8 cellular contexts compared by ENCODE assay signal in genomic region chrX:40108959-40109287, GRCh38. TPM values are rescaled to one million over a fixed set of nuclear protein-coding genes. Genes with fewer than 3 reads are reported as not detected.
A peak's percentile ranks its signal among the peaks of the same experiment; 100 is the strongest.
DNase-seq lines count a peak whose midpoint lies in the region; ATAC-seq and TF ChIP-seq lines count a peak whose summit lies in the region.

No MANE protein-coding gene starts in this region.

- TF ChIP-seq EP300 in upper lobe of left lung (IDR thresholded peaks at IDR 0.05), result no peak

- H3K4me1 ChIP-seq in naive thymus-derived CD4-positive, alpha-beta T cell (ENCODE audit: control insufficient read depth in 2 of 2, insufficient read depth in 2 of 2, low read length in 2 of 2), result no peaks in the 10 kb centered on the region
- peaks cover 16 to 63% (median 22%) of the 10 kb centered on the region in 4 donors for H3K4me1 ChIP-seq in upper lobe of left lung

- peaks cover 3% of the 10 kb centered on the region for H3K27me3 Mint-ChIP-seq in activated T-helper 1 cell treated with anti-CD3 and anti-CD28 coated beads, Interleukin-12 subunit alpha, Interleukin-12 subunit beta, Interleukin-2, Interleukin-4 antibody, amounts not matched to agents 30 ng/mL and 10 ng/mL and 1 ng/mL, durations not matched to agents 14 hours and 24 hours and 36 hours (ENCODE audit: insufficient read depth)
- peaks cover 0 to 7% (median 0%) of the 10 kb centered on the region in 5 donors for H3K27me3 Mint-ChIP-seq in naive thymus-derived CD4-positive, alpha-beta T cell

- H3K27ac Mint-ChIP-seq in activated T-helper 1 cell treated with anti-CD3 and anti-CD28 coated beads, Interleukin-12 subunit alpha, Interleukin-12 subunit beta, Interleukin-2, Interleukin-4 antibody, amounts not matched to agents 30 ng/mL and 10 ng/mL and 1 ng/mL, durations not matched to agents 14 hours and 24 hours and 36 hours, result no peak overlapping the region
- no peak overlapping the region for H3K27ac Mint-ChIP-seq in naive thymus-derived CD4-positive, alpha-beta T cell

- peak; percentile 59 for ATAC-seq in naive thymus-derived CD4-positive, alpha-beta T cell
- peak; percentile 43 to 85 for ATAC-seq in upper lobe of left lung (ENCODE audit: low FRiP score in 2 of 2)
- ATAC-seq in HG03025 (IDR thresholded peaks at IDR 0.05; ENCODE audit: low FRiP score, unreplicated experiment), result no peak

- peak in 2 of 4 donors; percentile 32 to 66 for TF ChIP-seq POLR2A in upper lobe of left lung (IDR thresholded peaks at IDR 0.05)

- H3K4me3 ChIP-seq in naive thymus-derived CD4-positive, alpha-beta T cell (ENCODE audit: low read length), result peak overlapping the region; percentile 43
- peak overlapping the region; percentile 39 to 62 (median 58) for H3K4me3 ChIP-seq in upper lobe of left lung

- H3K9me3 Mint-ChIP-seq in activated T-helper 1 cell treated with anti-CD3 and anti-CD28 coated beads, Interleukin-12 subunit alpha, Interleukin-12 subunit beta, Interleukin-2, Interleukin-4 antibody, amounts not matched to agents 30 ng/mL and 10 ng/mL and 1 ng/mL, durations not matched to agents 14 hours and 24 hours and 36 hours, result no peaks in the 10 kb centered on the region
- H3K9me3 Mint-ChIP-seq in naive thymus-derived CD4-positive, alpha-beta T cell, result peaks cover 0 to 4% (median 0%) of the 10 kb centered on the region in 11 donors

- peak; percentile 29 to 50 for DNase-seq in SHP77 (lab: John Stamatoyannopoulos, UW)
- DNase-seq in SHP77 treated with DMSO at 0.1 percent for 48 hours (lab: John Stamatoyannopoulos, UW), result no peak
- DNase-seq in NCI-H69 (lab: John Stamatoyannopoulos, UW), result peak; percentile 83
- peak; percentile 30 for DNase-seq in activated T-helper 1 cell treated with anti-CD3 and anti-CD28 coated beads, Interleukin-12 subunit alpha, Interleukin-12 subunit beta, Interleukin-2, Interleukin-4 antibody, amounts not matched to agents 30 ng/mL and 10 ng/mL and 1 ng/mL, durations not matched to agents 14 hours and 24 hours and 36 hours (ENCODE audit: low spot score)
- DNase-seq in fibroblast of gingiva (ENCODE audit: low read depth), result peak; percentile 77
- peak in 5 of 9 donors; percentile 44 to 64 (median 51) for DNase-seq in naive thymus-derived CD4-positive, alpha-beta T cell
- peak; percentile 80 to 95 for DNase-seq in upper lobe of left lung

- 8% methylated on average over 24 of the region's 48 CpGs; no CpG with 5 or more reads in 1 of the 2 donors for WGBS in upper lobe of left lung, 2 donors

- no peak for TF ChIP-seq CTCF in upper lobe of left lung (IDR thresholded peaks at IDR 0.05)

- no peaks in the 10 kb centered on the region for H3K27me3 ChIP-seq in naive thymus-derived CD4-positive, alpha-beta T cell (ENCODE audit: control insufficient read depth in 2 of 2, insufficient read depth in 2 of 2, low read length in 2 of 2)
- peaks cover 0 to 44% (median 0%) of the 10 kb centered on the region in 4 donors for H3K27me3 ChIP-seq in upper lobe of left lung

- no peaks in the 10 kb centered on the region for H3K9me3 ChIP-seq in naive thymus-derived CD4-positive, alpha-beta T cell (ENCODE audit: control insufficient read depth in 2 of 3, low read length in 3 of 3)
- peaks cover 0 to 4% (median 0%) of the 10 kb centered on the region in 4 donors for H3K9me3 ChIP-seq in upper lobe of left lung

- no peak overlapping the region for H3K4me3 Mint-ChIP-seq in activated T-helper 1 cell treated with anti-CD3 and anti-CD28 coated beads, Interleukin-12 subunit alpha, Interleukin-12 subunit beta, Interleukin-2, Interleukin-4 antibody, amounts not matched to agents 30 ng/mL and 10 ng/mL and 1 ng/mL, durations not matched to agents 14 hours and 24 hours and 36 hours
- peak overlapping the region in 9 of 10 donors; percentile 54 to 87 (median 73) for H3K4me3 Mint-ChIP-seq in naive thymus-derived CD4-positive, alpha-beta T cell

- POLR2A ChIA-PET in naive thymus-derived CD4-positive, alpha-beta T cell (lab: Charles Lee), result interaction anchor here (1.1 to 2.7 kb wide), 3 partner anchors 38 to 67 kb away, joined by 4 to 7 read pairs (median 4); no protein-coding TSS in a partner anchor

- no peaks in the 10 kb centered on the region for H3K36me3 ChIP-seq in naive thymus-derived CD4-positive, alpha-beta T cell (ENCODE audit: control insufficient read depth in 2 of 3, insufficient read depth in 3 of 3, low read length in 3 of 3)
- no peaks in the 10 kb centered on the region for H3K36me3 ChIP-seq in upper lobe of left lung

- intact Hi-C loops in activated T-helper 1 cell treated with anti-CD3 and anti-CD28 coated beads, Interleukin-12 subunit alpha, Interleukin-12 subunit beta, Interleukin-2, Interleukin-4 antibody, amounts not matched to agents 30 ng/mL and 10 ng/mL and 1 ng/mL, durations not matched to agents 14 hours and 24 hours and 36 hours (cut with micrococcal nuclease), result loop anchor here (5.0 kb wide), 2 partner anchors 158 to 1307 kb away; partner anchors contain the start of gene MID1IP1
- intact Hi-C loops in naive thymus-derived CD4-positive, alpha-beta T cell (cut with micrococcal nuclease), result loop anchor here in 1 of 2 donors (1.0 to 5.0 kb wide), 3 partner anchors 14 to 628 kb away; partner anchors contain the start of gene MED14

- H3K4me1 Mint-ChIP-seq in activated T-helper 1 cell treated with anti-CD3 and anti-CD28 coated beads, Interleukin-12 subunit alpha, Interleukin-12 subunit beta, Interleukin-2, Interleukin-4 antibody, amounts not matched to agents 30 ng/mL and 10 ng/mL and 1 ng/mL, durations not matched to agents 14 hours and 24 hours and 36 hours (ENCODE audit: low read depth), result peaks cover 6% of the 10 kb centered on the region
- H3K4me1 Mint-ChIP-seq in naive thymus-derived CD4-positive, alpha-beta T cell, result peaks cover 0 to 28% (median 13%) of the 10 kb centered on the region in 7 donors

- H3K36me3 Mint-ChIP-seq in activated T-helper 1 cell treated with anti-CD3 and anti-CD28 coated beads, Interleukin-12 subunit alpha, Interleukin-12 subunit beta, Interleukin-2, Interleukin-4 antibody, amounts not matched to agents 30 ng/mL and 10 ng/mL and 1 ng/mL, durations not matched to agents 14 hours and 24 hours and 36 hours (ENCODE audit: low read depth), result no peaks in the 10 kb centered on the region
- peaks cover 0 to 1% (median 0%) of the 10 kb centered on the region in 5 donors for H3K36me3 Mint-ChIP-seq in naive thymus-derived CD4-positive, alpha-beta T cell

- peak overlapping the region; percentile 23 for H3K27ac ChIP-seq in naive thymus-derived CD4-positive, alpha-beta T cell (ENCODE audit: low read depth, low read length)
- H3K27ac ChIP-seq in upper lobe of left lung, result peak overlapping the region; percentile 83 to 91 (median 85)

- CTCF ChIA-PET in naive thymus-derived CD4-positive, alpha-beta T cell (lab: Charles Lee), result no interaction called here

RNA-seq across cellular contexts. Expression of gene BCOR, which starts 11.2 kb away (rescaled TPM):
- total RNA-seq in activated T-helper 1 cell treated with anti-CD3 and anti-CD28 coated beads, Interleukin-12 subunit alpha, Interleukin-12 subunit beta, Interleukin-2, Interleukin-4 antibody, amounts not matched to agents 30 ng/mL and 10 ng/mL and 1 ng/mL, durations not matched to agents 14 hours and 24 hours and 36 hours, result 65.2 and 72.0 TPM in 2 replicates
- total RNA-seq in naive thymus-derived CD4-positive, alpha-beta T cell, result 10 to 100 TPM; 23.3 to 55.2 (median 43.3) TPM
- polyA plus RNA-seq in naive thymus-derived CD4-positive, alpha-beta T cell, result 1 to 10 TPM; 3.8 to 9.1 TPM
- 10 to 100 TPM; 17.5 to 40.8 (median 25.6) TPM for total RNA-seq in upper lobe of left lung
